ENCODE assay signal across 5 cellular contexts in genomic region chr13:26379831-26380230, GRCh38.
"Had no signal": no experiment of that assay in that cellular context is flagged by ENCODE, and none has a peak within 500 bp of the region (broad histone marks: within the 10 kb centered on the region; RNA-seq: fewer than 3 reads in every experiment).

No MANE protein-coding gene starts in this region.

- H3K4me3 Mint-ChIP-seq: H9 had no signal

- ATAC-seq: K562 had no signal

- DNase-seq: GM23248, H9, HCEC 1CT, IMR-90 had no signal

- H3K9ac ChIP-seq: GM23248 had no signal

- H2AFZ ChIP-seq: GM23248 had no signal

- H3K4me3 ChIP-seq: GM23248, K562 had no signal

- H3K9me3 Mint-ChIP-seq: H9 had no signal

- H3K27ac ChIP-seq: GM23248 had no signal
